Comparison of ENCODE assay signal across 1 cellular context in genomic region chr3:119628816-119629445, GRCh38.
TF ChIP-seq lines count a peak whose summit lies in the region.

No MANE protein-coding gene starts in this region.

TF ChIP-seq in GM23338, 12 proteins besides CTCF, POLR2A, EP300 and RAD21 (continued from another document):
- TF ChIP-seq REST (IDR thresholded peaks at IDR 0.05; ENCODE audit: unreplicated experiment) (no peak), ZNF331 (CRISPR knock-in tag; IDR thresholded peaks at IDR 0.05; ENCODE audit: low read depth) (no peak), JUNB (IDR thresholded peaks at IDR 0.05; ENCODE audit: unreplicated experiment) (no peak), CREB1 (CRISPR knock-in tag; IDR thresholded peaks at IDR 0.05; ENCODE audit: low read depth) (no peak), ZNF114 (CRISPR knock-in tag; IDR thresholded peaks at IDR 0.05) (no peak), NANOG (IDR thresholded peaks at IDR 0.05; ENCODE audit: borderline replicate concordance) (no peak), POLR2AphosphoS5 (IDR thresholded peaks at IDR 0.05; ENCODE audit: low read depth) (no peak)
